In the genomic region with DNA sequence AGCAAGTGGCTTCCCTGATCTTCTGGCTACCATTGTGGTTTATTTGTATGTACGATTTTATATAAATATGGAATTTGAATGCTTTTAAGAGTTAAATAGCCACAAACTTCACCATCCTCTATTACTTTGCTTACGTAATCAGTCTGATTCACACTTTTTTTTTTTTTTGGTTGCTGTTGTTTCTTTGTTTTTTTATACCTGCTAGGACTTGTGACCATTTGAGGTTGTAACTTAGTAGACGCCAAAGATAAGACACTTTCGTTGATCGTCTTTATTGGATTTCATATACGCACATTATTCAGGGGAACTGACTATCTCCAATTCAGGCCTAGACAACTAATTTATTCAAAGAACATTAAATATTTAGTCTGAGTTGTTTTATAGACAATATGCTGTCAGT, we compare ENCODE assay signal across 18 cellular contexts.
"Had no signal": no experiment of that assay in that cellular context is flagged by ENCODE, and none has a peak within 500 bp of the region (broad histone marks: within the 10 kb centered on the region; RNA-seq: fewer than 3 reads in every experiment).

No MANE protein-coding gene starts in this region.

- FAIRE-seq: RCC 7860 had no signal

- H3K4me2 ChIP-seq: SK-N-SH had no signal

- ATAC-seq: T-cell had no signal

- H3K9ac ChIP-seq: SK-N-SH had no signal

- DNase-seq: Karpas-422, KG1, MM.1S, NCI-H1092 treated with DMSO at 0.1 percent for 48 hours, NCI-H1436, NCI-H1694 treated with DMSO at 0.1 percent for 48 hours, NCI-H2081, NCI-H2107, NCI-H2227 treated with DMSO at 0.1 percent for 48 hours, NCI-H524, NCI-H526 treated with DMSO at 0.1 percent for 48 hours, NCI-H748 treated with DMSO at 0.1 percent for 48 hours, RPMI8226, SHP77, SK-N-SH, SW 1271, T-cell had no signal

- H3K9me3 ChIP-seq: SK-N-SH had no signal
